In genomic region chr3:41426485-41426884, GRCh38 we compare ENCODE assay signal across 7 cellular contexts.
"Had no signal": no experiment of that assay in that cellular context is flagged by ENCODE, and none has a peak within 500 bp of the region (broad histone marks: within the 10 kb centered on the region; RNA-seq: fewer than 3 reads in every experiment).

No MANE protein-coding gene starts in this region.

- H3K4me2 ChIP-seq: GM23338 had no signal

- DNase-seq: H9, HCEC 1CT had no signal

- H2AFZ ChIP-seq: GM23338 had no signal

- FAIRE-seq: H1, H54, HTR-8/SVneo had no signal

- H3K27ac Mint-ChIP-seq: GM23338, H9, IgD-negative memory B cell had no signal

- ATAC-seq: GM23338 had no signal

- H3K4me3 ChIP-seq: GM23338 had no signal

- H3K4me3 Mint-ChIP-seq: GM23338, H9 had no signal
